1 cellular context compared by ENCODE assay signal in the genomic region with DNA sequence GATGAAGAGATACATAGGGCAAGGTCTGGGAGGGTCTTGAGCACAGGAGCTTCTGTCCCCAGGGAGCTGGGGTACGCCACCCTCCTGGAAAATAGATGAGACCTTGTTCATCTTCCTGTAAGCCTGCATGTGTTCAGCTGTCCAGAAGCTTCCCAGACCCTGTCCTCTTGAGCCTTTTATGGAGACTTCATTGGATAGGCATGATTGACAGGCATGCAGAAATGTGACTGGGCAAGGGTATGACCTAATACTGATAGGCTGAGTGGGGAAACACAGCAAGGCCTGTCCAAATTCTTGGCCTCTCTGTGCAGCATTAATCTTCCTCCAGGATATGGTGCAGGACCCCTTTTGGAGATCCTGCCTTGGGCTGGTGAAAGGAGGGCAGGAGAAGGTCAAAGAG.
TF ChIP-seq lines count a peak whose summit lies in the region.

No MANE protein-coding gene starts in this region.

TF ChIP-seq in GM12878, 131 proteins besides CTCF, POLR2A, EP300 and RAD21:
- TF ChIP-seq STAT1 (conservative IDR thresholded peaks at IDR 0.05) = no peak
- TF ChIP-seq, protein P1, sequence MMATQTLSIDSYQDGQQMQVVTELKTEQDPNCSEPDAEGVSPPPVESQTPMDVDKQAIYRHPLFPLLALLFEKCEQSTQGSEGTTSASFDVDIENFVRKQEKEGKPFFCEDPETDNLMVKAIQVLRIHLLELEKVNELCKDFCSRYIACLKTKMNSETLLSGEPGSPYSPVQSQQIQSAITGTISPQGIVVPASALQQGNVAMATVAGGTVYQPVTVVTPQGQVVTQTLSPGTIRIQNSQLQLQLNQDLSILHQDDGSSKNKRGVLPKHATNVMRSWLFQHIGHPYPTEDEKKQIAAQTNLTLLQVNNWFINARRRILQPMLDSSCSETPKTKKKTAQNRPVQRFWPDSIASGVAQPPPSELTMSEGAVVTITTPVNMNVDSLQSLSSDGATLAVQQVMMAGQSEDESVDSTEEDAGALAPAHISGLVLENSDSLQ (IDR thresholded peaks at IDR 0.05) = peak; percentile 52; the same call in 1 of the 2 replicates
